Comparison of ENCODE assay signal across 2 cellular contexts in the genomic region with DNA sequence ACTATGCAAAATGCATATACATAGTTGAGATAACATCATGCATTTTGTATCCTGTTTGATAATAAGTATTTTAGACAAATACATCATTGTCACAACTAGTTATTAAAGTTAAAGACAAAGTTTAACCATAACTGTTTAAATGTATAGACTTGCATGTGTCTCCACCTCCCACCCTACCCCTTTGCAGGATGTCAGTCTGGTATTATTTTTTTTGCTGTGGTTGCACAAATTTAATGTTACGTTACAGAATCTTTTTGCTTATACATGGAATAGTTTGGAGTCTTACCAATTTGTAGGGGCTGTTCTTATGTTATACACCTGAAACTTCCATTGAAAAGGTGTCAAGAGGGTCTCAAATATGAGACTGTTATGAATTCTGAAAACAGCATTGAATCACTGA.
A peak's percentile ranks its signal among the peaks of the same experiment; 100 is the strongest.
TF ChIP-seq lines count a peak whose summit lies in the region.

No MANE protein-coding gene starts in this region.

TF ChIP-seq in H1, 55 proteins besides CTCF, POLR2A, EP300 and RAD21 (continued from another document):
- TF ChIP-seq TBP (IDR thresholded peaks at IDR 0.05; ENCODE audit: low read depth, low read length) (no peak), MAFK (IDR thresholded peaks at IDR 0.05; ENCODE audit: low read depth, low read length) (peak; percentile 21; the same call in 1 of the 2 replicates)
- TF ChIP-seq, protein P1, sequence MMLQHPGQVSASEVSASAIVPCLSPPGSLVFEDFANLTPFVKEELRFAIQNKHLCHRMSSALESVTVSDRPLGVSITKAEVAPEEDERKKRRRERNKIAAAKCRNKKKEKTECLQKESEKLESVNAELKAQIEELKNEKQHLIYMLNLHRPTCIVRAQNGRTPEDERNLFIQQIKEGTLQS (IDR thresholded peaks at IDR 0.05; ENCODE audit: insufficient read depth, low read depth, low read length) = no peak

TF ChIP-seq in SK-N-SH treated with all-trans-retinoic acid at 6 μM for 48 hours, 23 proteins besides CTCF, POLR2A, EP300 and RAD21 (continued from another document):
- TF ChIP-seq ZFP30 (CRISPR knock-in tag; IDR thresholded peaks at IDR 0.05) = no peak
- no peak for TF ChIP-seq POU6F1 (CRISPR knock-in tag; IDR thresholded peaks at IDR 0.05; ENCODE audit: borderline replicate concordance, low read depth)
- TF ChIP-seq, protein P2, sequence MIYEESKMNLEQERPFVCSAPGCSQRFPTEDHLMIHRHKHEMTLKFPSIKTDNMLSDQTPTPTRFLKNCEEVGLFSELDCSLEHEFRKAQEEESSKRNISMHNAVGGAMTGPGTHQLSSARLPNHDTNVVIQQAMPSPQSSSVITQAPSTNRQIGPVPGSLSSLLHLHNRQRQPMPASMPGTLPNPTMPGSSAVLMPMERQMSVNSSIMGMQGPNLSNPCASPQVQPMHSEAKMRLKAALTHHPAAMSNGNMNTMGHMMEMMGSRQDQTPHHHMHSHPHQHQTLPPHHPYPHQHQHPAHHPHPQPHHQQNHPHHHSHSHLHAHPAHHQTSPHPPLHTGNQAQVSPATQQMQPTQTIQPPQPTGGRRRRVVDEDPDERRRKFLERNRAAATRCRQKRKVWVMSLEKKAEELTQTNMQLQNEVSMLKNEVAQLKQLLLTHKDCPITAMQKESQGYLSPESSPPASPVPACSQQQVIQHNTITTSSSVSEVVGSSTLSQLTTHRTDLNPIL (CRISPR knock-in tag; IDR thresholded peaks at IDR 0.05; ENCODE audit: low read depth) = no peak
- no peak for TF ChIP-seq ZNF8 (CRISPR knock-in tag; IDR thresholded peaks at IDR 0.05)
- TF ChIP-seq ZNF70 (CRISPR knock-in tag; IDR thresholded peaks at IDR 0.05) = no peak
- no peak for TF ChIP-seq CSRNP3 (CRISPR knock-in tag; IDR thresholded peaks at IDR 0.05)
- TF ChIP-seq BACH2 (CRISPR knock-in tag; IDR thresholded peaks at IDR 0.05; ENCODE audit: borderline replicate concordance) = no peak
- no peak for TF ChIP-seq ZNF565 (CRISPR knock-in tag; conservative IDR thresholded peaks at IDR 0.05; ENCODE audit: low read depth)
- no peak for TF ChIP-seq OSR1 (CRISPR knock-in tag; IDR thresholded peaks at IDR 0.05)
- no peak for TF ChIP-seq TOX (CRISPR knock-in tag; IDR thresholded peaks at IDR 0.05; ENCODE audit: borderline replicate concordance)
- no peak for TF ChIP-seq RARB (CRISPR knock-in tag; IDR thresholded peaks at IDR 0.05)
- TF ChIP-seq ZFP3 (CRISPR knock-in tag; IDR thresholded peaks at IDR 0.05) = no peak
- no peak for TF ChIP-seq TSHZ2 (CRISPR knock-in tag; IDR thresholded peaks at IDR 0.05)
- no peak for TF ChIP-seq ZC3H10 (CRISPR knock-in tag; IDR thresholded peaks at IDR 0.05)
- no peak for TF ChIP-seq PPARA (CRISPR knock-in tag; IDR thresholded peaks at IDR 0.05; ENCODE audit: borderline replicate concordance)
- no peak for TF ChIP-seq ISL1 (CRISPR knock-in tag; IDR thresholded peaks at IDR 0.05)
TF ChIP-seq in SK-N-SH treated with all-trans-retinoic acid at 6 μM for 48 hours: peak in this region for 0.
